ENCODE assay signal across 19 cellular contexts in genomic region chrX:153880440-153880815, GRCh38. TPM values are rescaled to one million over a fixed set of nuclear protein-coding genes. Genes with fewer than 3 reads are reported as not detected.
"Had no signal": no experiment of that assay in that cellular context is flagged by ENCODE, and none has a peak within 500 bp of the region (broad histone marks: within the 10 kb centered on the region; RNA-seq: fewer than 3 reads in every experiment).

No MANE protein-coding gene starts in this region.

- H3K27ac ChIP-seq: cardiac muscle cell, parathyroid adenoma, thyroid gland had no signal

- H3K36me3 ChIP-seq: cardiac muscle cell, thyroid gland had no signal

- H3K9ac ChIP-seq: parathyroid adenoma had no signal

- H3K9me3 ChIP-seq: thyroid gland had no signal

- ATAC-seq: activated CD4-positive, alpha-beta T cell treated with anti-CD3 and anti-CD28 coated beads for 36 hours; activated naive CD4-positive, alpha-beta T cell treated with anti-CD3 and anti-CD28 coated beads, Interleukin-2, amount 50 U/mL, for 72 hours; activated T-cell treated with anti-CD3 and anti-CD28 coated beads, Interleukin-2, amount 50 U/mL, for 72 hours; esophagus mucosa; left lobe of liver; stimulated activated naive B cell treated with anti-CD40 and anti-IgM and Interleukin-4, amounts not matched to agents 10 μg/mL and 1 μg/mL and 100 μg/mL, for 72 hours had no signal

- FAIRE-seq: endometrium, islet of Langerhans had no signal

- H3K4me1 ChIP-seq: parathyroid adenoma, thyroid gland had no signal

- DNase-seq: activated CD4-positive, alpha-beta memory T cell treated with anti-CD3 and anti-CD28 coated beads, Interleukin-2, amount 10 ng/mL, durations not matched to agents 7 days and 5 days; activated CD4-positive, alpha-beta T cell treated with anti-CD3 and anti-CD28 coated beads for 36 hours; activated CD8-positive, alpha-beta memory T cell treated with anti-CD3 and anti-CD28 coated beads, Interleukin-2, amount 50 U/mL, for 48 hours; activated gamma-delta T cell; activated T-cell treated with anti-CD3 and anti-CD28 coated beads, Interleukin-2, amount 50 U/mL, for 72 hours; dorsolateral prefrontal cortex; mammary epithelial cell; naive B cell; stimulated activated CD4-positive, alpha-beta T cell treated with anti-CD3 and anti-CD28 coated beads, Interleukin-2, amount 100 ng/mL, for 48 hours; stimulated activated naive B cell treated with anti-CD40 and anti-IgM and Interleukin-4, amounts not matched to agents 10 μg/mL and 1 μg/mL and 100 μg/mL, for 72 hours; thyroid gland had no signal

- H3K4me3 ChIP-seq: cardiac muscle cell, thyroid gland had no signal

RNA-seq across cellular contexts. Expression of gene AVPR2, which starts 24.0 kb away (rescaled TPM):
- total RNA-seq: activated CD4-positive, alpha-beta memory T cell treated with anti-CD3 and anti-CD28 coated beads, Interleukin-2, amount 10 ng/mL, durations not matched to agents 7 days and 5 days; activated CD4-positive, alpha-beta T cell treated with anti-CD3 and anti-CD28 coated beads for 36 hours; activated naive CD4-positive, alpha-beta T cell treated with anti-CD3 and anti-CD28 coated beads, Interleukin-2, amount 50 U/mL, for 72 hours; activated T-cell treated with anti-CD3 and anti-CD28 coated beads, Interleukin-2, amount 50 U/mL, for 72 hours; cardiac muscle cell; left lobe of liver; mammary epithelial cell; mononuclear cell had no signal
- polyA plus RNA-seq: mammary epithelial cell had no signal
